Comparison of ENCODE assay signal across 16 cellular contexts in the genomic region with DNA sequence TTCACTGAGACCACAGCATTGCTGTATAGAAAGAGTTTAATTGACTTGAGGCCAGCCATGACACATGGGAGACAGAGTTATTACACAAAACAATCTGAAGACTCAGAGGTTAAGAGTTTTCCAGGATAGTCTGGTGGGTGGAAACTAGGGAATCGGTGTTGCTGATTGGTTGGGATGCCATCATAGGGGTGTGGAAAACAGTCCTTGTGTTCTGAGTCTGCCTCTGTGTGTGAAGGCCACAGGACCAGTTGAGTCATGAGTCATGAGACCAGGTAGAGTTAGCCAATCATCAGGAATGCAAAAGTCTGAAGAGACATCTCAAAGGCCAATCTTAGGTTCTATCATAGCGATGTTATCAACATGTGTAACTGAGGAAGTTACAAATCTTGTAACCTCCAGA. TPM values are rescaled to one million over a fixed set of nuclear protein-coding genes. Genes with fewer than 3 reads are reported as not detected.
DNase-seq lines count a peak whose midpoint lies in the region; ATAC-seq, FAIRE-seq and TF ChIP-seq lines count a peak whose summit lies in the region.
"Had no signal": no experiment of that assay in that cellular context is flagged by ENCODE, and none has a peak within 500 bp of the region (broad histone marks: within the 10 kb centered on the region; RNA-seq: fewer than 3 reads in every experiment).

No MANE protein-coding gene starts in this region.

- peaks cover 10% of the 10 kb centered on the region; the same call in 1 of the 2 replicates for H3F3A ChIP-seq in PC-9 (ENCODE audit: insufficient read depth, low read depth)

- no peak overlapping the region for H3K18ac ChIP-seq in mesenchymal stem cell (ENCODE audit: low read depth in 1 of 2, low read length in 2 of 2)

- FAIRE-seq in endothelial cell of umbilical vein (lab: Jason Lieb, UNC), result peak; percentile 12
- FAIRE-seq in small intestine (lab: Jason Lieb, UNC), result no peak

- no peak for TF ChIP-seq POLR2A in endothelial cell of umbilical vein (IDR thresholded peaks at IDR 0.05; ENCODE audit: low read depth, low read length)

- H3K23ac ChIP-seq in mesenchymal stem cell (ENCODE audit: low read length in 2 of 2), result no peak overlapping the region

- no peak overlapping the region for H2BK15ac ChIP-seq in mesenchymal stem cell (ENCODE audit: low read depth, poor library complexity, severe bottlenecking)

- CTCF ChIA-PET in PC-9 (lab: Charles Lee), result no interaction called here
- CTCF ChIA-PET in endothelial cell of umbilical vein (lab: Charles Lee), result no interaction called here

- no peaks in the 10 kb centered on the region for H3K36me3 ChIP-seq in PC-9 (ENCODE audit: low read depth)
- H3K36me3 ChIP-seq in endothelial cell of umbilical vein (ENCODE audit: control insufficient read depth in 2 of 2, extremely low read depth in 1 of 2, insufficient read depth in 2 of 2, low read length in 2 of 2), result no peaks in the 10 kb centered on the region
- no peaks in the 10 kb centered on the region for H3K36me3 ChIP-seq in mesenchymal stem cell (ENCODE audit: control insufficient read depth in 1 of 2, insufficient read depth in 2 of 2, low read depth in 1 of 2, low read length in 2 of 2)
- no peaks in the 10 kb centered on the region for H3K36me3 ChIP-seq in small intestine (ENCODE audit: control insufficient read depth in 2 of 2, insufficient read depth in 2 of 2, low read length in 2 of 2)
- H3K36me3 ChIP-seq: heart left ventricle, uterus had no signal

- H3K4ac ChIP-seq in mesenchymal stem cell (ENCODE audit: low read depth in 1 of 2, low read length in 2 of 2), result no peak overlapping the region

- BruUV-seq in PC-9 (replicated peaks; lab: Mats Ljungman, UMichigan) (no TSS peak), endothelial cell of umbilical vein (replicated peaks; lab: Mats Ljungman, UMichigan) (no TSS peak)

- peaks cover 7% of the 10 kb centered on the region; the same call in 1 of the 2 replicates for H3K9me3 ChIP-seq in PC-9 (ENCODE audit: insufficient read depth, low read depth)
- H3K9me3 ChIP-seq in endothelial cell of umbilical vein (replicated peaks; ENCODE audit: control insufficient read depth, insufficient read depth, low read length), result no peaks in the 10 kb centered on the region
- no peaks in the 10 kb centered on the region for H3K9me3 ChIP-seq in mesenchymal stem cell (ENCODE audit: control insufficient read depth, low read length)
- H3K9me3 ChIP-seq in small intestine (ENCODE audit: control insufficient read depth, low read depth), result no peaks in the 10 kb centered on the region
- H3K9me3 ChIP-seq: heart left ventricle, uterus had no signal

- peak; percentile 50 for DNase-seq in EH (ENCODE audit: low read depth)
- peak in 1 of 2 experiments; percentile 16 for DNase-seq in PC-9
- DNase-seq in endothelial cell of umbilical vein (ENCODE audit: low read depth, low spot score), result no peak
- DNase-seq in mesenchymal stem cell, result peak; percentile 16
- DNase-seq in small intestine, result no peak
- no peak for DNase-seq in NCI-H526 treated with DMSO at 0.1 percent for 48 hours (lab: John Stamatoyannopoulos, UW)
- DNase-seq: activated naive CD4-positive, alpha-beta T cell; heart left ventricle; naive thymus-derived CD8-positive, alpha-beta T cell; NCI-H187; NCI-H345; stimulated activated CD4-positive, alpha-beta T cell treated with anti-CD3 and anti-CD28 coated beads, Interleukin-4, amount 100 ng/mL, for 24 hours; substantia nigra; uterus had no signal

- H3K79me2 ChIP-seq in PC-9 (ENCODE audit: low read depth), result no peaks in the 10 kb centered on the region
- H3K79me2 ChIP-seq in endothelial cell of umbilical vein (ENCODE audit: control insufficient read depth, insufficient read depth, low read length), result no peaks in the 10 kb centered on the region

- H2AFZ ChIP-seq in PC-9 (no peak overlapping the region), endothelial cell of umbilical vein (ENCODE audit: low read depth, low read length) (no peak overlapping the region), mesenchymal stem cell (ENCODE audit: low read depth, low read length) (no peak overlapping the region)

- H4K91ac ChIP-seq in mesenchymal stem cell (ENCODE audit: low read length), result no peak overlapping the region

- no peak for TF ChIP-seq CTCF in PC-9 (conservative IDR thresholded peaks at IDR 0.05)
- no peak for TF ChIP-seq CTCF in endothelial cell of umbilical vein (IDR thresholded peaks at IDR 0.05; ENCODE audit: extremely low read depth in 1 of 2, insufficient read depth in 1 of 2, low read depth in 1 of 2, low read length in 2 of 2)

- H3K27ac ChIP-seq in PC-9, result peak overlapping the region; percentile 45
- H3K27ac ChIP-seq in endothelial cell of umbilical vein (ENCODE audit: insufficient read depth, low read depth, low read length), result no peak overlapping the region
- H3K27ac ChIP-seq in mesenchymal stem cell (ENCODE audit: low read length, poor library complexity, severe bottlenecking), result no peak overlapping the region
- H3K27ac ChIP-seq in small intestine (ENCODE audit: low read depth in 1 of 2, low read length in 1 of 2), result no peak overlapping the region
- H3K27ac ChIP-seq: heart left ventricle, uterus had no signal

- H2BK12ac ChIP-seq in mesenchymal stem cell (ENCODE audit: low read length in 2 of 2), result no peak overlapping the region

- ATAC-seq in SK-N-SH treated with all-trans-retinoic acid at 6 μM for 48 hours (no peak), HG03439 (IDR thresholded peaks at IDR 0.05; ENCODE audit: unreplicated experiment) (no peak)
- ATAC-seq: heart left ventricle; naive thymus-derived CD8-positive, alpha-beta T cell had no signal

- H2BK120ac ChIP-seq in mesenchymal stem cell (ENCODE audit: low read depth, low read length), result no peak overlapping the region

- H4K20me1 ChIP-seq in PC-9 (ENCODE audit: insufficient read depth), result no peaks in the 10 kb centered on the region
- no peaks in the 10 kb centered on the region for H4K20me1 ChIP-seq in endothelial cell of umbilical vein (replicated peaks; ENCODE audit: control insufficient read depth, extremely low read depth, insufficient read depth, low read length)

- no peak overlapping the region for H4K8ac ChIP-seq in mesenchymal stem cell (ENCODE audit: low read length)

- H3K9me2 ChIP-seq in PC-9 (ENCODE audit: insufficient read depth), result no peaks in the 10 kb centered on the region

- dilution Hi-C loops in endothelial cell of umbilical vein (cut with MboI; ENCODE audit: extremely low pct_ligation_motif_present, low sequenced_read_pairs), result no loop called here

- no peak overlapping the region for H3K4me3 ChIP-seq in PC-9
- H3K4me3 ChIP-seq in endothelial cell of umbilical vein (replicated peaks in 1 of 3; ENCODE audit: insufficient read depth in 1 of 3, low read depth in 1 of 3, low read length in 3 of 3), result no peak overlapping the region
- H3K4me3 ChIP-seq in mesenchymal stem cell (ENCODE audit: insufficient read depth in 1 of 2, low read depth in 1 of 2, low read length in 2 of 2), result no peak overlapping the region
- no peak overlapping the region for H3K4me3 ChIP-seq in small intestine (ENCODE audit: low read depth in 1 of 2, low read length in 2 of 2)
- H3K4me3 ChIP-seq: heart left ventricle, uterus had no signal

- no peak overlapping the region for H3K14ac ChIP-seq in mesenchymal stem cell (ENCODE audit: low read length in 2 of 2)

- no peak overlapping the region for H2AK5ac ChIP-seq in mesenchymal stem cell (ENCODE audit: low read length, severe bottlenecking)

- no peaks in the 10 kb centered on the region for H3K27me3 ChIP-seq in PC-9 (ENCODE audit: insufficient read depth, low read depth)
- H3K27me3 ChIP-seq in endothelial cell of umbilical vein (ENCODE audit: control insufficient read depth in 2 of 2, insufficient read depth in 2 of 2, low read length in 2 of 2), result no peaks in the 10 kb centered on the region
- H3K27me3 ChIP-seq in mesenchymal stem cell (ENCODE audit: control insufficient read depth in 1 of 2, insufficient read depth in 1 of 2, low read length in 2 of 2), result no peaks in the 10 kb centered on the region
- H3K27me3 ChIP-seq in small intestine (ENCODE audit: control insufficient read depth in 2 of 2, insufficient read depth in 2 of 2, low read length in 2 of 2), result no peaks in the 10 kb centered on the region
- H3K27me3 ChIP-seq: heart left ventricle, uterus had no signal

- intact Hi-C loops in PC-9 (cut with micrococcal nuclease; ENCODE audit: unreplicated experiment) (no loop called here), endothelial cell of umbilical vein (cut with micrococcal nuclease) (no loop called here)

- POLR2A ChIA-PET in PC-9 (lab: Charles Lee; ENCODE audit: unreplicated experiment) (no interaction called here), endothelial cell of umbilical vein (lab: Charles Lee) (no interaction called here)

- no peaks in the 10 kb centered on the region for H3K9me1 ChIP-seq in endothelial cell of umbilical vein (replicated peaks; ENCODE audit: control insufficient read depth, extremely low read depth, insufficient read depth, low read length)

- H3K4me1 ChIP-seq in PC-9 (replicated peaks; ENCODE audit: insufficient read depth) (peaks cover 34% of the 10 kb centered on the region), endothelial cell of umbilical vein (ENCODE audit: control insufficient read depth, extremely low read depth, insufficient read depth, low read length) (no peaks in the 10 kb centered on the region), mesenchymal stem cell (ENCODE audit: control insufficient read depth, insufficient read depth, low read depth, low read length) (no peaks in the 10 kb centered on the region), small intestine (ENCODE audit: control insufficient read depth in 2 of 2, insufficient read depth in 1 of 2, low read depth in 1 of 2, low read length in 1 of 2) (no peaks in the 10 kb centered on the region)
- H3K4me1 ChIP-seq: heart left ventricle, uterus had no signal

- H2BK5ac ChIP-seq in mesenchymal stem cell (ENCODE audit: low read depth, low read length, poor library complexity, severe bottlenecking), result no peak overlapping the region

- H3K4me2 ChIP-seq in PC-9 (no peak overlapping the region), endothelial cell of umbilical vein (ENCODE audit: insufficient read depth, low read length) (no peak overlapping the region), mesenchymal stem cell (ENCODE audit: low read length, poor library complexity, severe bottlenecking) (no peak overlapping the region)

- WGBS in mesenchymal stem cell, result 98% methylated on average over 1 of the region's 2 CpGs
- WGBS in small intestine, 3 donors, result 89 to 92% (median 92%) methylated on average over 2 of the region's 2 CpGs

- H3K79me1 ChIP-seq in mesenchymal stem cell (replicated peaks; ENCODE audit: low read length, poor library complexity, severe bottlenecking), result no peaks in the 10 kb centered on the region

- H3K9ac ChIP-seq in endothelial cell of umbilical vein (replicated peaks; ENCODE audit: extremely low read depth, insufficient read depth, low read length) (no peak overlapping the region), mesenchymal stem cell (ENCODE audit: low read length) (no peak overlapping the region)

RNA-seq across cellular contexts. Expression of a gene that starts 49.8 kb away (rescaled TPM):
- 67.4 and 82.2 TPM in 2 replicates for total RNA-seq in PC-9 (2021)
- 45.6 and 45.7 TPM in 2 replicates for total RNA-seq in endothelial cell of umbilical vein
- polyA plus RNA-seq in endothelial cell of umbilical vein, result 22.5 and 22.6 TPM in 2 replicates
- 32.6 and 35.9 TPM in 2 replicates for polyA plus RNA-seq in endothelial cell of umbilical vein (2011; cell fraction: cytosol; rRNA removed)
- polyA plus RNA-seq in endothelial cell of umbilical vein (2011; cell fraction: nucleus; rRNA removed), result 69.5 and 74.4 TPM in 2 replicates
- 22.6 and 38.0 TPM in 2 replicates for polyA plus RNA-seq in endothelial cell of umbilical vein (2012)
- polyA minus RNA-seq in endothelial cell of umbilical vein, result 44.9 and 48.0 TPM in 2 replicates
- 85.3 TPM for polyA minus RNA-seq in endothelial cell of umbilical vein (2011; cell fraction: cytosol; rRNA and poly(A)+ RNA removed)
- 81.3 and 92.2 TPM in 2 replicates for polyA minus RNA-seq in endothelial cell of umbilical vein (2011; cell fraction: nucleus; rRNA and poly(A)+ RNA removed)
- 22.7 TPM for polyA plus RNA-seq in mesenchymal stem cell (2013, experiment 1 of 2)
- polyA plus RNA-seq in mesenchymal stem cell (2013, experiment 2 of 2), result 25.2 TPM
- polyA plus RNA-seq in small intestine, result 10 to 100 TPM; 14.9 to 29.1 (median 25.4) TPM

Comparison
In these comparisons a context has a peak if more than half of its experiments do, and no peak if none do; other contexts are left out.
1. DNase-seq: peak in EH (single experiment) and mesenchymal stem cell (single experiment); none in endothelial cell of umbilical vein (single experiment), small intestine (single experiment) and NCI-H526 treated with DMSO at 0.1 percent for 48 hours (single experiment).